Comparison of ENCODE assay signal across 19 cellular contexts in the genomic region with DNA sequence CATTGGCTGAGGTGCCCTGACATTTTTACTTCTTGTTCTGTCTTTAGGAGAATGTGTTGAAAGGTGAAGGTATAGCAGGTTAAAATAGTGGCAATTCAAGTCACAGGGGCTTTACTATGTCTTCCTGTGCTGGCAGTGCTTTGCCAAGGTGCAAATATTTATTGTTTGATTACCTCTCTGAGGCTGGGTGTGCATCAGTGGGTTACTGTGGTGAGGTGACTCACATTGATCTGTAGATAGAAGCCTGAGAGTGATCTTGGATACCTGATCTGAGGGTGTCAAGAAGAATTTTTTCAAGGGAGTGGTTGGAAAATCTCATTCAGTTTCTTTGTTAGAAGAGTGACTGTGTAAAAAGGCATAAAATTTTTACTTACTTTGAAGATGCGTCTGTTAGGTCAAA.
DNase-seq lines count a peak whose midpoint lies in the region; ATAC-seq, FAIRE-seq and TF ChIP-seq lines count a peak whose summit lies in the region.
"Had no signal": no experiment of that assay in that cellular context is flagged by ENCODE, and none has a peak within 500 bp of the region (broad histone marks: within the 10 kb centered on the region; RNA-seq: fewer than 3 reads in every experiment).

No MANE protein-coding gene starts in this region.

- H3K27me3 ChIP-seq in GM23338 (ENCODE audit: insufficient read depth) (no peaks in the 10 kb centered on the region), Peyer's patch (no peaks in the 10 kb centered on the region), keratinocyte (ENCODE audit: control insufficient read depth, extremely low read depth, insufficient read depth, low read length) (no peaks in the 10 kb centered on the region), small intestine (ENCODE audit: control insufficient read depth in 2 of 2, insufficient read depth in 2 of 2, low read length in 2 of 2) (no peaks in the 10 kb centered on the region), right cardiac atrium (ENCODE audit: control insufficient read depth, insufficient read depth) (no peaks in the 10 kb centered on the region)

- TF ChIP-seq CTCF in GM23338 (conservative IDR thresholded peaks at IDR 0.05; ENCODE audit: low read depth in 2 of 2) (no peak), Peyer's patch (IDR thresholded peaks at IDR 0.05) (no peak), keratinocyte (optimal IDR thresholded peaks at IDR 0.05 in 1 of 3, IDR thresholded peaks at IDR 0.05 in 1 of 3, conservative IDR thresholded peaks at IDR 0.05 in 1 of 3; ENCODE audit: extremely low read depth in 1 of 3, insufficient read depth in 2 of 3, low read length in 3 of 3) (no peak)

- no peaks in the 10 kb centered on the region for H4K20me1 ChIP-seq in GM23338 (replicated peaks; ENCODE audit: insufficient read depth)
- H4K20me1 ChIP-seq in keratinocyte (ENCODE audit: control insufficient read depth, extremely low read depth, insufficient read depth, low read length), result no peaks in the 10 kb centered on the region

- no peaks in the 10 kb centered on the region for H3K36me3 ChIP-seq in GM23338 (ENCODE audit: insufficient read depth)
- H3K36me3 ChIP-seq in Peyer's patch, result no peaks in the 10 kb centered on the region
- no peaks in the 10 kb centered on the region for H3K36me3 ChIP-seq in keratinocyte (ENCODE audit: control insufficient read depth in 2 of 2, extremely low read depth in 1 of 2, insufficient read depth in 2 of 2, low read length in 2 of 2)
- H3K36me3 ChIP-seq in small intestine (ENCODE audit: control insufficient read depth in 2 of 2, insufficient read depth in 2 of 2, low read length in 2 of 2), result no peaks in the 10 kb centered on the region
- H3K36me3 ChIP-seq: HAP-1 had no signal

- H3K9me1 ChIP-seq in keratinocyte (ENCODE audit: control insufficient read depth, extremely low read depth, insufficient read depth, low read length), result no peaks in the 10 kb centered on the region

- H3K9me2 ChIP-seq in GM23338 (ENCODE audit: insufficient read depth), result no peaks in the 10 kb centered on the region

- H3K9me3 Mint-ChIP-seq in GM23338, result no peaks in the 10 kb centered on the region
- H3K9me3 Mint-ChIP-seq in activated naive CD4-positive, alpha-beta T cell treated with anti-CD3 and anti-CD28 coated beads for 36 hours, result no peaks in the 10 kb centered on the region
- H3K9me3 Mint-ChIP-seq: activated CD4-positive, alpha-beta memory T cell treated with anti-CD3 and anti-CD28 coated beads for 36 hours; activated T-helper 17 cell treated with anti-CD3 and anti-CD28 coated beads, Interleukin-2, amount 50 U/mL, for 72 hours; natural killer cell had no signal

- no peak overlapping the region for H3K4me3 ChIP-seq in GM23338
- peak overlapping the region in 1 of 4 donors; percentile 32 for H3K4me3 ChIP-seq in Peyer's patch
- H3K4me3 ChIP-seq in keratinocyte (ENCODE audit: control insufficient read depth in 2 of 3, extremely low read depth in 1 of 3, insufficient read depth in 2 of 3, low read depth in 1 of 3, low read length in 3 of 3), result peak overlapping the region in 2 of 3 experiments; percentile 45 to 54
- no peak overlapping the region for H3K4me3 ChIP-seq in small intestine (ENCODE audit: low read depth in 1 of 2, low read length in 2 of 2)
- no peak overlapping the region for H3K4me3 ChIP-seq in right cardiac atrium (ENCODE audit: low read length)
- H3K4me3 ChIP-seq: HAP-1 had no signal

- H3K79me2 ChIP-seq in GM23338 (replicated peaks; ENCODE audit: insufficient read depth) (peaks cover 5% of the 10 kb centered on the region), keratinocyte (ENCODE audit: control insufficient read depth, insufficient read depth, low read length) (peaks cover 2% of the 10 kb centered on the region)

- peaks cover 6% of the 10 kb centered on the region; the same call in 1 of the 2 replicates for H3K4me1 ChIP-seq in GM23338 (ENCODE audit: insufficient read depth)
- H3K4me1 ChIP-seq in Peyer's patch, result peaks cover 0 to 17% (median 0%) of the 10 kb centered on the region in 4 donors
- peaks cover 41% of the 10 kb centered on the region for H3K4me1 ChIP-seq in keratinocyte (ENCODE audit: control insufficient read depth, extremely low read depth, insufficient read depth, low read length)
- peaks cover 0 to 8% of the 10 kb centered on the region in 2 donors for H3K4me1 ChIP-seq in small intestine (ENCODE audit: control insufficient read depth in 2 of 2, insufficient read depth in 1 of 2, low read depth in 1 of 2, low read length in 1 of 2)
- peaks cover 3% of the 10 kb centered on the region for H3K4me1 ChIP-seq in right cardiac atrium (ENCODE audit: control insufficient read depth, insufficient read depth, low read length)

- peaks cover 15% of the 10 kb centered on the region for H3K4me1 Mint-ChIP-seq in GM23338
- H3K4me1 Mint-ChIP-seq in activated naive CD4-positive, alpha-beta T cell treated with anti-CD3 and anti-CD28 coated beads for 36 hours (ENCODE audit: low read depth), result no peaks in the 10 kb centered on the region
- H3K4me1 Mint-ChIP-seq: activated T-helper 17 cell treated with anti-CD3 and anti-CD28 coated beads, Interleukin-2, amount 50 U/mL, for 72 hours; CD4-positive, CD25-positive, alpha-beta regulatory T cell; stimulated activated naive CD8-positive, alpha-beta T cell treated with anti-CD3 and anti-CD28 coated beads, Interleukin-15, amount 100 ng/mL, for 72 hours had no signal

- CTCF ChIA-PET in activated naive CD4-positive, alpha-beta T cell treated with anti-CD3 and anti-CD28 coated beads for 36 hours (lab: Charles Lee), result interaction anchor here (0.6 kb wide), 1 partner anchor 587 kb away, joined by 3 read pairs; no protein-coding TSS in a partner anchor

- no peak for TF ChIP-seq POLR2A in Peyer's patch (IDR thresholded peaks at IDR 0.05)

- H3K27ac ChIP-seq in GM23338 (ENCODE audit: low read depth), result no peak overlapping the region
- H3K27ac ChIP-seq in Peyer's patch, result peak overlapping the region in 3 of 4 donors; percentile 60 to 89 (median 76)
- peak overlapping the region; percentile 95 for H3K27ac ChIP-seq in keratinocyte (ENCODE audit: control insufficient read depth, insufficient read depth, low read length)
- H3K27ac ChIP-seq in small intestine (ENCODE audit: low read depth in 1 of 2, low read length in 1 of 2), result peak overlapping the region; percentile 34 to 90
- H3K27ac ChIP-seq in right cardiac atrium (ENCODE audit: low read length), result no peak overlapping the region

- H3K27ac Mint-ChIP-seq in GM23338, result peak overlapping the region; percentile 8; the same call in 1 of the 2 replicates
- no peak overlapping the region for H3K27ac Mint-ChIP-seq in activated naive CD4-positive, alpha-beta T cell treated with anti-CD3 and anti-CD28 coated beads for 36 hours
- H3K27ac Mint-ChIP-seq: activated CD4-positive, alpha-beta memory T cell treated with anti-CD3 and anti-CD28 coated beads for 36 hours; activated T-helper 17 cell treated with anti-CD3 and anti-CD28 coated beads, Interleukin-2, amount 50 U/mL, for 72 hours; CD4-positive, CD25-positive, alpha-beta regulatory T cell; natural killer cell; stimulated activated naive CD8-positive, alpha-beta T cell treated with anti-CD3 and anti-CD28 coated beads, Interleukin-15, amount 100 ng/mL, for 72 hours had no signal

- intact Hi-C loops in right cardiac atrium (cut with DNase I), result no loop called here
- intact Hi-C loops in activated naive CD4-positive, alpha-beta T cell treated with anti-CD3 and anti-CD28 coated beads for 36 hours (cut with micrococcal nuclease), result no loop called here

- H3K36me3 Mint-ChIP-seq in GM23338 (ENCODE audit: low read depth), result no peaks in the 10 kb centered on the region
- no peaks in the 10 kb centered on the region for H3K36me3 Mint-ChIP-seq in activated naive CD4-positive, alpha-beta T cell treated with anti-CD3 and anti-CD28 coated beads for 36 hours (ENCODE audit: low read depth)
- H3K36me3 Mint-ChIP-seq: activated CD4-positive, alpha-beta memory T cell treated with anti-CD3 and anti-CD28 coated beads for 36 hours; CD4-positive, CD25-positive, alpha-beta regulatory T cell; natural killer cell had no signal

- peaks cover 1% of the 10 kb centered on the region for H3K27me3 Mint-ChIP-seq in GM23338 (ENCODE audit: insufficient read depth, low read depth, poor library complexity)
- H3K27me3 Mint-ChIP-seq in activated naive CD4-positive, alpha-beta T cell treated with anti-CD3 and anti-CD28 coated beads for 36 hours (ENCODE audit: low read depth), result peaks cover 4% of the 10 kb centered on the region
- H3K27me3 Mint-ChIP-seq: activated CD4-positive, alpha-beta memory T cell treated with anti-CD3 and anti-CD28 coated beads for 36 hours; activated T-helper 17 cell treated with anti-CD3 and anti-CD28 coated beads, Interleukin-2, amount 50 U/mL, for 72 hours; CD4-positive, CD25-positive, alpha-beta regulatory T cell; stimulated activated naive CD8-positive, alpha-beta T cell treated with anti-CD3 and anti-CD28 coated beads, Interleukin-15, amount 100 ng/mL, for 72 hours had no signal

- FAIRE-seq in keratinocyte (lab: Jason Lieb, UNC) (peak; percentile 94), small intestine (lab: Jason Lieb, UNC) (no peak)
- FAIRE-seq: frontal cortex, GM18507 had no signal

- WGBS in small intestine, 3 donors, result 14 to 75% (median 45%) methylated on average over 1 of the region's 1 CpG
- 97% methylated on average over 1 of the region's 1 CpG for WGBS in right cardiac atrium

- H3F3A ChIP-seq in GM23338 (replicated peaks; ENCODE audit: low read depth), result no peaks in the 10 kb centered on the region

- dilution Hi-C loops in keratinocyte (cut with MboI; ENCODE audit: extremely low pct_ligation_motif_present, low sequenced_read_pairs), result no loop called here

- DNase-seq in GM23338 (ENCODE audit: low spot score) (no peak), Peyer's patch (peak in 1 of 3 donors; percentile 67), keratinocyte (ENCODE audit: low read depth, low spot score) (peak; percentile 87), small intestine (peak; percentile 91), right cardiac atrium (no peak), D341Med (ENCODE audit: low spot score) (no peak)
- DNase-seq in activated naive CD4-positive, alpha-beta T cell treated with anti-CD3 and anti-CD28 coated beads for 36 hours, result no peak
- DNase-seq: activated CD4-positive, alpha-beta memory T cell treated with anti-CD3 and anti-CD28 coated beads for 36 hours; CD4-positive, CD25-positive, alpha-beta regulatory T cell; natural killer cell; NCI-H1048; NCI-H446 treated with DMSO at 0.1 percent for 48 hours; SHP77; stimulated activated naive CD8-positive, alpha-beta T cell treated with anti-CD3 and anti-CD28 coated beads, Interleukin-15, amount 100 ng/mL, for 72 hours had no signal

- H3K9me3 ChIP-seq in Peyer's patch, result no peaks in the 10 kb centered on the region
- H3K9me3 ChIP-seq in keratinocyte (ENCODE audit: control insufficient read depth, low read depth, low read length), result no peaks in the 10 kb centered on the region
- H3K9me3 ChIP-seq in small intestine (ENCODE audit: control insufficient read depth, low read depth), result no peaks in the 10 kb centered on the region
- no peaks in the 10 kb centered on the region for H3K9me3 ChIP-seq in right cardiac atrium (ENCODE audit: control insufficient read depth, low read length)
- H3K9me3 ChIP-seq: HAP-1 had no signal

- ATAC-seq in GM23338 (no peak), right cardiac atrium (no peak), GM18519 (IDR thresholded peaks at IDR 0.05; ENCODE audit: low FRiP score, unreplicated experiment) (no peak)
- ATAC-seq: activated T-helper 17 cell treated with anti-CD3 and anti-CD28 coated beads, Interleukin-2, amount 50 U/mL, for 72 hours; natural killer cell; stimulated activated naive CD8-positive, alpha-beta T cell treated with anti-CD3 and anti-CD28 coated beads, Interleukin-15, amount 100 ng/mL, for 72 hours had no signal

- H3K9ac ChIP-seq in keratinocyte (ENCODE audit: control insufficient read depth, extremely low read depth, insufficient read depth, low read length), result peak overlapping the region; percentile 73

- H2AFZ ChIP-seq in GM23338, result no peak overlapping the region
- no peak overlapping the region for H2AFZ ChIP-seq in keratinocyte (ENCODE audit: control insufficient read depth, low read length)

- H3K4me3 Mint-ChIP-seq in GM23338, result no peak overlapping the region
- H3K4me3 Mint-ChIP-seq in activated naive CD4-positive, alpha-beta T cell treated with anti-CD3 and anti-CD28 coated beads for 36 hours, result no peak overlapping the region
- H3K4me3 Mint-ChIP-seq: activated CD4-positive, alpha-beta memory T cell treated with anti-CD3 and anti-CD28 coated beads for 36 hours; activated T-helper 17 cell treated with anti-CD3 and anti-CD28 coated beads, Interleukin-2, amount 50 U/mL, for 72 hours; CD4-positive, CD25-positive, alpha-beta regulatory T cell; natural killer cell; stimulated activated naive CD8-positive, alpha-beta T cell treated with anti-CD3 and anti-CD28 coated beads, Interleukin-15, amount 100 ng/mL, for 72 hours had no signal

- no peak overlapping the region for H3K4me2 ChIP-seq in GM23338
- H3K4me2 ChIP-seq in keratinocyte (ENCODE audit: control insufficient read depth, extremely low read depth, insufficient read depth, low read depth, low read length), result peak overlapping the region; percentile 91

Comparison
In these comparisons a context has a peak if more than half of its experiments do, and no peak if none do; other contexts are left out.
1. DNase-seq: peak in keratinocyte (single experiment) and small intestine (single experiment); none in GM23338 (single experiment), right cardiac atrium (0 of 3), D341Med (single experiment) and activated naive CD4-positive, alpha-beta T cell treated with anti-CD3 and anti-CD28 coated beads for 36 hours (single experiment).
2. H3K27ac ChIP-seq: peak in Peyer's patch (3 of 4), keratinocyte (single experiment) and small intestine (2 of 2); none in GM23338 (single experiment) and right cardiac atrium (single experiment).
3. H3K4me3 ChIP-seq: peak in keratinocyte (2 of 3); none in GM23338 (single experiment), small intestine (0 of 2) and right cardiac atrium (single experiment).